ENCODE assay signal across 10 cellular contexts in genomic region chr11:118342503-118343161, GRCh38. TPM values are rescaled to one million over a fixed set of nuclear protein-coding genes. Genes with fewer than 3 reads are reported as not detected.
DNase-seq lines count a peak whose midpoint lies in the region; ATAC-seq and TF ChIP-seq lines count a peak whose summit lies in the region.
"Had no signal": no experiment of that assay in that cellular context is flagged by ENCODE, and none has a peak within 500 bp of the region (broad histone marks: within the 10 kb centered on the region; RNA-seq: fewer than 3 reads in every experiment).

Gene CD3D, minus strand, starts transcription at chr11:118342705. Its CDS starts 98 bp downstream, at chr11:118342607.

- intact Hi-C loops in left colon (cut with DNase I, micrococcal nuclease) (no loop called here), psoas muscle (cut with DNase I) (loop anchor here in 1 of 2 donors (10.0 kb wide), 1 partner anchor 48 kb away; no protein-coding TSS in a partner anchor)

- DNase-seq in Peyer's patch (peak in 2 of 3 donors; percentile 39 to 55), activated T-cell treated with anti-CD3 and anti-CD28 coated beads for 4 hours (peak; percentile 62), left colon (no peak), psoas muscle (no peak), glomerular visceral epithelial cell (ENCODE audit: extremely low spot score) (no peak), cerebellar cortex (ENCODE audit: low spot score) (no peak), Kasumi-1 (lab: John Stamatoyannopoulos, UW) (no peak)
- DNase-seq in stimulated activated CD8-positive, alpha-beta memory T cell treated with anti-CD3 and anti-CD28 coated beads, Interleukin-4, amount 100 ng/mL, for 4 hours (ENCODE audit: low read depth in 2 of 2, low spot score in 1 of 2) = peak; percentile 28 to 56
- DNase-seq: NCI-H446 had no signal

- H3K36me3 ChIP-seq in Peyer's patch = no peaks in the 10 kb centered on the region
- no peaks in the 10 kb centered on the region for H3K36me3 ChIP-seq in psoas muscle (ENCODE audit: insufficient read depth in 1 of 2, low read depth in 1 of 2)

- no peaks in the 10 kb centered on the region for H3K27me3 ChIP-seq in Peyer's patch
- peaks cover 0 to 2% (median 0%) of the 10 kb centered on the region in 3 donors for H3K27me3 ChIP-seq in psoas muscle (ENCODE audit: insufficient read depth in 3 of 3, low read length in 2 of 3)

- peak within 1 kb of the TSS; percentile 28 to 37 (median 34) for H3K4me3 ChIP-seq in Peyer's patch
- H3K4me3 ChIP-seq in psoas muscle = no peak within 1 kb of the TSS

- TF ChIP-seq CTCF in Peyer's patch (IDR thresholded peaks at IDR 0.05) (no peak), psoas muscle (IDR thresholded peaks at IDR 0.05) (no peak)

- TF ChIP-seq POLR2A in Peyer's patch (IDR thresholded peaks at IDR 0.05) = no peak

- 81 to 82% (median 82%) methylated on average over 13 of the region's 13 CpGs for WGBS in psoas muscle, 3 donors

- peak within 1 kb of the TSS; percentile 42 to 76 (median 69) for H3K27ac ChIP-seq in Peyer's patch
- no peak within 1 kb of the TSS for H3K27ac ChIP-seq in psoas muscle

- H3K9me3 ChIP-seq in Peyer's patch (no peaks in the 10 kb centered on the region), psoas muscle (no peaks in the 10 kb centered on the region)

- ATAC-seq in left colon (peak; percentile 27), psoas muscle (no peak)

- H3K4me1 ChIP-seq in Peyer's patch (peaks cover 0 to 9% (median 0%) of the 10 kb centered on the region in 4 donors), psoas muscle (no peaks in the 10 kb centered on the region)

RNA-seq across cellular contexts. Expression of gene CD3D, which starts in this region (rescaled TPM):
- total RNA-seq in Peyer's patch (10 to 100 TPM; 15.4 to 26.6 (median 21.1) TPM), left colon (1 to 10 TPM; 4.3 to 8.0 TPM), psoas muscle (under 1 TPM in 3 of 4 donors, not detected in 1; 0.45 to 0.81 (median 0.50) TPM)
- polyA plus RNA-seq in psoas muscle = under 1 TPM; 0.12 to 0.20 (median 0.19) TPM
- total RNA-seq: fibroblast of lung had no signal
- polyA plus RNA-seq: fibroblast of lung had no signal

Comparison
In these comparisons a context has a peak if more than half of its experiments do, and no peak if none do; other contexts are left out.
1. DNase-seq: peak in Peyer's patch (2 of 3), activated T-cell treated with anti-CD3 and anti-CD28 coated beads for 4 hours (single experiment) and stimulated activated CD8-positive, alpha-beta memory T cell treated with anti-CD3 and anti-CD28 coated beads, Interleukin-4, amount 100 ng/mL, for 4 hours (2 of 2); none in left colon (0 of 2), psoas muscle (0 of 2), glomerular visceral epithelial cell (single experiment), cerebellar cortex (single experiment) and Kasumi-1 (0 of 2).